Comparison of ENCODE assay signal across 8 cellular contexts in the genomic region with DNA sequence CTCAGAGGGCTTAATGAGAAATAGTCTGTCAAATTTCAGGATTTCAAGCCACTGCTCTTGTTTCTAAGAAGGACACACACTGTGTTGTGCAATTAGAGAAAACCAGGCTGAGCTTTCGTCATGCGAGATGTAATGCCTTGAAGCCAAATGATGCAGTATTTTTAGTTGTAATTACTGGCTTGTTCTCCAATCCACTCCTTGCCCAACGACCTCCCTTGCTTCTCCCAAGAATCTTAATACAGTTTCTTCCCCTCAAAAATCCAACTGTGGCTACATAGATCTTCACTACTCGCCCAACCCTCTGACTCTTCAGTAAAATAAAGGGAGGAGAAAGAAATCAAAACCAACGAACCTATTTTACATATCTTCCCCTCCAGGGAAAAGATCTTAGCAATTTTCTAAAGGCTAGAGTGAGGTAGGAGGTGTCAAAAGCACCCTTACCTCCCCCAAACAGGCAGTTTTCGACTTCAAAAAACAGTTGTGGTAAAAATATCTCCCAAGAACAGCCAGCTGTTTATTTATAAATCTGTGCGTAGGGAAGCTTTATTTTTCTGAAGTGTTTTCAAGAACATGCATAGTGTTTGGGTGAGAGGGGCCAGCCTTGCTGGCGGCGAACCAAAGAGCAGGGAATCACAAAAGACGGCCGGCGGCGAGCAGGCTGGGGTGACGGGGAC.
DNase-seq lines count a peak whose midpoint lies in the region; ATAC-seq and TF ChIP-seq lines count a peak whose summit lies in the region.

No MANE protein-coding gene starts in this region.

- ATAC-seq in GM23338 (no peak), GM18907 (IDR thresholded peaks at IDR 0.05; ENCODE audit: unreplicated experiment) (no peak), GM18511 (IDR thresholded peaks at IDR 0.05; ENCODE audit: unreplicated experiment) (no peak), left colon (no peak)
- ATAC-seq in naive thymus-derived CD4-positive, alpha-beta T cell: no peak

- H3K9me3 ChIP-seq in naive thymus-derived CD4-positive, alpha-beta T cell (ENCODE audit: control insufficient read depth in 2 of 3, low read length in 3 of 3): no peaks in the 10 kb centered on the region

- POLR2A ChIA-PET in naive thymus-derived CD4-positive, alpha-beta T cell (lab: Charles Lee): no interaction called here

- no peak overlapping the region for H3K27ac ChIP-seq in GM23338 (ENCODE audit: low read depth)
- H3K27ac ChIP-seq in naive thymus-derived CD4-positive, alpha-beta T cell (ENCODE audit: low read depth, low read length): no peak overlapping the region

- H3K4me3 ChIP-seq in GM23338 (peak overlapping the region; percentile 79), epithelial cell of proximal tubule (ENCODE audit: low read depth, low read length) (peak overlapping the region; percentile 60)
- H3K4me3 ChIP-seq in naive thymus-derived CD4-positive, alpha-beta T cell (ENCODE audit: low read length): no peak overlapping the region

- H3K27ac Mint-ChIP-seq in GM23338: no peak overlapping the region
- peak overlapping the region in 1 of 9 donors; percentile 76 for H3K27ac Mint-ChIP-seq in naive thymus-derived CD4-positive, alpha-beta T cell

- no peaks in the 10 kb centered on the region for H3K36me3 Mint-ChIP-seq in GM23338 (ENCODE audit: low read depth)
- no peaks in the 10 kb centered on the region for H3K36me3 Mint-ChIP-seq in naive thymus-derived CD4-positive, alpha-beta T cell

- peaks cover 36% of the 10 kb centered on the region for H3K27me3 Mint-ChIP-seq in GM23338 (ENCODE audit: insufficient read depth, low read depth, poor library complexity)
- peaks cover 30 to 58% (median 37%) of the 10 kb centered on the region in 5 donors for H3K27me3 Mint-ChIP-seq in naive thymus-derived CD4-positive, alpha-beta T cell

- DNase-seq in GM23338 (ENCODE audit: low spot score) (no peak), OCI-M1 (lab: John Stamatoyannopoulos, UW) (peak; percentile 66), epithelial cell of proximal tubule (ENCODE audit: low read depth) (peak; percentile 45), left colon (no peak)
- DNase-seq in naive thymus-derived CD4-positive, alpha-beta T cell: no peak
- no peak for DNase-seq in effector CD4-positive, alpha-beta T cell

- H3K4me1 ChIP-seq in GM23338 (ENCODE audit: insufficient read depth): peaks cover 33% of the 10 kb centered on the region
- peaks cover 0 to 5% of the 10 kb centered on the region in 2 donors for H3K4me1 ChIP-seq in naive thymus-derived CD4-positive, alpha-beta T cell (ENCODE audit: control insufficient read depth in 2 of 2, insufficient read depth in 2 of 2, low read length in 2 of 2)

- no peaks in the 10 kb centered on the region for H3K9me3 Mint-ChIP-seq in GM23338
- H3K9me3 Mint-ChIP-seq in naive thymus-derived CD4-positive, alpha-beta T cell: no peaks in the 10 kb centered on the region

- H3K4me1 Mint-ChIP-seq in GM23338: peaks cover 27% of the 10 kb centered on the region
- H3K4me1 Mint-ChIP-seq in naive thymus-derived CD4-positive, alpha-beta T cell: peaks cover 6 to 17% (median 13%) of the 10 kb centered on the region in 7 donors

- no peaks in the 10 kb centered on the region for H3K36me3 ChIP-seq in GM23338 (ENCODE audit: insufficient read depth)
- no peaks in the 10 kb centered on the region for H3K36me3 ChIP-seq in naive thymus-derived CD4-positive, alpha-beta T cell (ENCODE audit: control insufficient read depth in 2 of 3, insufficient read depth in 3 of 3, low read length in 3 of 3)

- CTCF ChIA-PET in naive thymus-derived CD4-positive, alpha-beta T cell (lab: Charles Lee): interaction anchor here (1.6 kb wide), 1 partner anchor 626 kb away, joined by 6 read pairs; no protein-coding TSS in a partner anchor

- H3K4me3 Mint-ChIP-seq in GM23338: peak overlapping the region; percentile 77
- peak overlapping the region; percentile 46 to 89 (median 78) for H3K4me3 Mint-ChIP-seq in naive thymus-derived CD4-positive, alpha-beta T cell

- H3K9me2 ChIP-seq in GM23338 (ENCODE audit: insufficient read depth): no peaks in the 10 kb centered on the region

- H4K20me1 ChIP-seq in GM23338 (replicated peaks; ENCODE audit: insufficient read depth): no peaks in the 10 kb centered on the region

- H3K27me3 ChIP-seq in GM23338 (ENCODE audit: insufficient read depth): peaks cover 33% of the 10 kb centered on the region
- no peaks in the 10 kb centered on the region for H3K27me3 ChIP-seq in naive thymus-derived CD4-positive, alpha-beta T cell (ENCODE audit: control insufficient read depth in 2 of 2, insufficient read depth in 2 of 2, low read length in 2 of 2)

- peak overlapping the region; percentile 97 for H3K4me2 ChIP-seq in GM23338

- no peak for TF ChIP-seq CTCF in GM23338 (conservative IDR thresholded peaks at IDR 0.05; ENCODE audit: low read depth in 2 of 2)
- TF ChIP-seq CTCF in epithelial cell of proximal tubule (conservative IDR thresholded peaks at IDR 0.05; ENCODE audit: low read depth, low read length): no peak

- intact Hi-C loops in naive thymus-derived CD4-positive, alpha-beta T cell (cut with micrococcal nuclease): loop anchor here (1.0 to 10.0 kb wide), 5 partner anchors 278 to 590 kb away; no protein-coding TSS in a partner anchor
- intact Hi-C loops in left colon (cut with DNase I, micrococcal nuclease): loop anchor here in 1 of 2 donors (10.0 kb wide), 2 partner anchors 270 to 520 kb away; no protein-coding TSS in a partner anchor

- no peak overlapping the region; the same call in none of the 2 replicates for H2AFZ ChIP-seq in GM23338

- H3F3A ChIP-seq in GM23338 (replicated peaks; ENCODE audit: low read depth): no peaks in the 10 kb centered on the region

- no peaks in the 10 kb centered on the region for H3K79me2 ChIP-seq in GM23338 (replicated peaks; ENCODE audit: insufficient read depth)

TF ChIP-seq in GM23338, 12 proteins besides CTCF, POLR2A, EP300 and RAD21 (continues in another document):
- no peak for TF ChIP-seq STAT1 (IDR thresholded peaks at IDR 0.05; ENCODE audit: unreplicated experiment)
- no peak for TF ChIP-seq EZH2phosphoT487 (IDR thresholded peaks at IDR 0.05; ENCODE audit: unreplicated experiment)
- TF ChIP-seq CREB1 (CRISPR knock-in tag; IDR thresholded peaks at IDR 0.05; ENCODE audit: low read depth): no peak
- no peak for TF ChIP-seq POLR2AphosphoS5 (IDR thresholded peaks at IDR 0.05; ENCODE audit: low read depth)
- TF ChIP-seq, protein P1, sequence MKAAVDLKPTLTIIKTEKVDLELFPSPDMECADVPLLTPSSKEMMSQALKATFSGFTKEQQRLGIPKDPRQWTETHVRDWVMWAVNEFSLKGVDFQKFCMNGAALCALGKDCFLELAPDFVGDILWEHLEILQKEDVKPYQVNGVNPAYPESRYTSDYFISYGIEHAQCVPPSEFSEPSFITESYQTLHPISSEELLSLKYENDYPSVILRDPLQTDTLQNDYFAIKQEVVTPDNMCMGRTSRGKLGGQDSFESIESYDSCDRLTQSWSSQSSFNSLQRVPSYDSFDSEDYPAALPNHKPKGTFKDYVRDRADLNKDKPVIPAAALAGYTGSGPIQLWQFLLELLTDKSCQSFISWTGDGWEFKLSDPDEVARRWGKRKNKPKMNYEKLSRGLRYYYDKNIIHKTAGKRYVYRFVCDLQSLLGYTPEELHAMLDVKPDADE (IDR thresholded peaks at IDR 0.05): no peak
- no peak for TF ChIP-seq NANOG (IDR thresholded peaks at IDR 0.05; ENCODE audit: borderline replicate concordance)
- TF ChIP-seq JUNB (IDR thresholded peaks at IDR 0.05; ENCODE audit: unreplicated experiment): no peak
- no peak for TF ChIP-seq EZH2 (IDR thresholded peaks at IDR 0.05; ENCODE audit: low read depth, unreplicated experiment)
- TF ChIP-seq ZNF331 (CRISPR knock-in tag; IDR thresholded peaks at IDR 0.05; ENCODE audit: low read depth): no peak
- TF ChIP-seq, protein P2, sequence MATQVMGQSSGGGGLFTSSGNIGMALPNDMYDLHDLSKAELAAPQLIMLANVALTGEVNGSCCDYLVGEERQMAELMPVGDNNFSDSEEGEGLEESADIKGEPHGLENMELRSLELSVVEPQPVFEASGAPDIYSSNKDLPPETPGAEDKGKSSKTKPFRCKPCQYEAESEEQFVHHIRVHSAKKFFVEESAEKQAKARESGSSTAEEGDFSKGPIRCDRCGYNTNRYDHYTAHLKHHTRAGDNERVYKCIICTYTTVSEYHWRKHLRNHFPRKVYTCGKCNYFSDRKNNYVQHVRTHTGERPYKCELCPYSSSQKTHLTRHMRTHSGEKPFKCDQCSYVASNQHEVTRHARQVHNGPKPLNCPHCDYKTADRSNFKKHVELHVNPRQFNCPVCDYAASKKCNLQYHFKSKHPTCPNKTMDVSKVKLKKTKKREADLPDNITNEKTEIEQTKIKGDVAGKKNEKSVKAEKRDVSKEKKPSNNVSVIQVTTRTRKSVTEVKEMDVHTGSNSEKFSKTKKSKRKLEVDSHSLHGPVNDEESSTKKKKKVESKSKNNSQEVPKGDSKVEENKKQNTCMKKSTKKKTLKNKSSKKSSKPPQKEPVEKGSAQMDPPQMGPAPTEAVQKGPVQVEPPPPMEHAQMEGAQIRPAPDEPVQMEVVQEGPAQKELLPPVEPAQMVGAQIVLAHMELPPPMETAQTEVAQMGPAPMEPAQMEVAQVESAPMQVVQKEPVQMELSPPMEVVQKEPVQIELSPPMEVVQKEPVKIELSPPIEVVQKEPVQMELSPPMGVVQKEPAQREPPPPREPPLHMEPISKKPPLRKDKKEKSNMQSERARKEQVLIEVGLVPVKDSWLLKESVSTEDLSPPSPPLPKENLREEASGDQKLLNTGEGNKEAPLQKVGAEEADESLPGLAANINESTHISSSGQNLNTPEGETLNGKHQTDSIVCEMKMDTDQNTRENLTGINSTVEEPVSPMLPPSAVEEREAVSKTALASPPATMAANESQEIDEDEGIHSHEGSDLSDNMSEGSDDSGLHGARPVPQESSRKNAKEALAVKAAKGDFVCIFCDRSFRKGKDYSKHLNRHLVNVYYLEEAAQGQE (IDR thresholded peaks at IDR 0.05; ENCODE audit: unreplicated experiment): no peak

Comparison
In these comparisons a context has a peak if more than half of its experiments do, and no peak if none do; other contexts are left out.
1. DNase-seq: peak in OCI-M1 (single experiment) and epithelial cell of proximal tubule (single experiment); none in GM23338 (single experiment), naive thymus-derived CD4-positive, alpha-beta T cell (0 of 9), effector CD4-positive, alpha-beta T cell (single experiment) and left colon (0 of 2).